Comparison of ENCODE assay signal across 1 cellular context in genomic region chr4:186840771-186841301, GRCh38.
TF ChIP-seq lines count a peak whose summit lies in the region.

No MANE protein-coding gene starts in this region.

TF ChIP-seq in K562, 482 proteins besides CTCF, POLR2A, EP300 and RAD21 (continued from another document):
- no peak for TF ChIP-seq HINFP (tag; conservative IDR thresholded peaks at IDR 0.05; ENCODE audit: low read depth)
- no peak for TF ChIP-seq HEY1 (CRISPR knock-in tag; IDR thresholded peaks at IDR 0.05; ENCODE audit: borderline replicate concordance)
